Comparison of ENCODE assay signal across 7 cellular contexts in genomic region chr2:113584311-113585067, GRCh38. TPM values are rescaled to one million over a fixed set of nuclear protein-coding genes. Genes with fewer than 3 reads are reported as not detected.
DNase-seq lines count a peak whose midpoint lies in the region; ATAC-seq and TF ChIP-seq lines count a peak whose summit lies in the region.
"Not testable (repeated sequence)": the region's sequence is repeated elsewhere in the genome, so short reads cannot be mapped to it uniquely, and the experiment has no call there.

No MANE protein-coding gene starts in this region.

- WGBS in heart right ventricle, 2 donors: 3 to 4% methylated on average over 17 to 25 of the region's 47 CpGs

- H3K4me3 Mint-ChIP-seq in activated T-cell treated with anti-CD3 and anti-CD28 coated beads, Interleukin-2, amount 50 U/mL, for 24 hours: peak overlapping the region; percentile 80
- H3K4me3 Mint-ChIP-seq in chondrocyte (ENCODE audit: unreplicated experiment): peak overlapping the region; percentile 71

- H3K27ac Mint-ChIP-seq in activated T-cell treated with anti-CD3 and anti-CD28 coated beads, Interleukin-2, amount 50 U/mL, for 24 hours: peak overlapping the region; percentile 59
- not testable (repeated sequence) for H3K27ac Mint-ChIP-seq in chondrocyte (ENCODE audit: unreplicated experiment)

- H3K36me3 ChIP-seq in OCI-LY3 (replicated peaks; ENCODE audit: low read depth, low read length); heart right ventricle; mucosa of stomach (ENCODE audit: control insufficient read depth, insufficient read depth, low read length); skeletal muscle satellite cell (ENCODE audit: insufficient read depth, low read length): not testable (repeated sequence)

- not testable (repeated sequence) for H3K27ac ChIP-seq in OCI-LY3 (ENCODE audit: low read length)
- H3K27ac ChIP-seq in heart right ventricle: peak overlapping the region; percentile 72 to 93 (median 86)

- not testable (repeated sequence) for H3K79me2 ChIP-seq in OCI-LY3 (ENCODE audit: low read length)

- H3K4me3 ChIP-seq in GM12865 (ENCODE audit: low read depth, low read length): peak overlapping the region; percentile 68
- H3K4me3 ChIP-seq in OCI-LY3 (ENCODE audit: low read length): peak overlapping the region; percentile 75
- peak overlapping the region; percentile 53 to 91 (median 72) for H3K4me3 ChIP-seq in heart right ventricle
- peak overlapping the region; percentile 7 for H3K4me3 ChIP-seq in mucosa of stomach (ENCODE audit: low read length)
- peak overlapping the region; percentile 68 for H3K4me3 ChIP-seq in skeletal muscle satellite cell (ENCODE audit: low read length)

- ATAC-seq in heart right ventricle: not testable (repeated sequence)

- not testable (repeated sequence) for DNase-seq in GM12865 (ENCODE audit: low read depth); activated T-cell treated with anti-CD3 and anti-CD28 coated beads, Interleukin-2, amount 50 U/mL, for 24 hours; chondrocyte (ENCODE audit: low spot score); heart right ventricle

- intact Hi-C loops in heart right ventricle (cut with DNase I): not testable (repeated sequence)

- H3K4me2 ChIP-seq in OCI-LY3 (ENCODE audit: low read length): peak overlapping the region; percentile 79
- peak overlapping the region; percentile 79 for H3K4me2 ChIP-seq in skeletal muscle satellite cell (ENCODE audit: low read length)

- not testable (repeated sequence) for H3K36me3 Mint-ChIP-seq in activated T-cell treated with anti-CD3 and anti-CD28 coated beads, Interleukin-2, amount 50 U/mL, for 24 hours (ENCODE audit: low read depth); chondrocyte (ENCODE audit: low read depth)

- H3K4me1 Mint-ChIP-seq in activated T-cell treated with anti-CD3 and anti-CD28 coated beads, Interleukin-2, amount 50 U/mL, for 24 hours (ENCODE audit: low read depth): peaks cover 23% of the 10 kb centered on the region
- H3K4me1 Mint-ChIP-seq in chondrocyte (ENCODE audit: low read depth): peaks cover 11% of the 10 kb centered on the region

- TF ChIP-seq CTCF in GM12865 (IDR thresholded peaks at IDR 0.05; ENCODE audit: insufficient read depth, low read depth, low read length, missing control alignments); OCI-LY3 (IDR thresholded peaks at IDR 0.05; ENCODE audit: low read depth, low read length); chondrocyte (IDR thresholded peaks at IDR 0.05); heart right ventricle (IDR thresholded peaks at IDR 0.05): not testable (repeated sequence)

- H3K9me3 Mint-ChIP-seq in activated T-cell treated with anti-CD3 and anti-CD28 coated beads, Interleukin-2, amount 50 U/mL, for 24 hours; chondrocyte (ENCODE audit: low read depth): not testable (repeated sequence)

- not testable (repeated sequence) for H3K9me3 ChIP-seq in OCI-LY3 (ENCODE audit: insufficient read depth, low read length); heart right ventricle; mucosa of stomach (ENCODE audit: control insufficient read depth, low read length); skeletal muscle satellite cell (replicated peaks; ENCODE audit: low read length)

- not testable (repeated sequence) for H3K27me3 ChIP-seq in OCI-LY3 (ENCODE audit: low read depth, low read length); heart right ventricle; mucosa of stomach (ENCODE audit: control insufficient read depth, insufficient read depth, low read length); skeletal muscle satellite cell (ENCODE audit: control insufficient read depth, insufficient read depth, low read length)

- H3K27me3 Mint-ChIP-seq in activated T-cell treated with anti-CD3 and anti-CD28 coated beads, Interleukin-2, amount 50 U/mL, for 24 hours; chondrocyte (ENCODE audit: low read depth): not testable (repeated sequence)

- not testable (repeated sequence) for H2AFZ ChIP-seq in OCI-LY3 (ENCODE audit: low read depth, low read length)

- not testable (repeated sequence) for H3K4me1 ChIP-seq in OCI-LY3 (ENCODE audit: low read length); mucosa of stomach (ENCODE audit: control insufficient read depth, insufficient read depth, low read length); skeletal muscle satellite cell (ENCODE audit: control insufficient read depth, insufficient read depth, low read length)
- peaks cover 3 to 35% (median 11%) of the 10 kb centered on the region in 9 donors for H3K4me1 ChIP-seq in heart right ventricle

- H3K9ac ChIP-seq in OCI-LY3 (ENCODE audit: low read length) (peak overlapping the region; percentile 64), mucosa of stomach (ENCODE audit: low read length) (peak overlapping the region; percentile 79), skeletal muscle satellite cell (ENCODE audit: low read depth, low read length) (peak overlapping the region; percentile 86)

- H4K20me1 ChIP-seq in OCI-LY3 (ENCODE audit: insufficient read depth, low read length): not testable (repeated sequence)

RNA-seq across cellular contexts. Expression of gene RABL2A, which starts 42.6 kb away (rescaled TPM):
- total RNA-seq in chondrocyte: 11.1 to 23.5 TPM (median 12.2 TPM) in 3 replicates
- 10 to 100 TPM in 1 of 10 donors, 1 to 10 TPM in 9; 5.2 to 10.2 (median 7.3) TPM for total RNA-seq in heart right ventricle
- 10 to 100 TPM in 1 of 2 donors, 1 to 10 TPM in 1; 3.5 to 14.9 TPM for polyA plus RNA-seq in heart right ventricle
- total RNA-seq in skeletal muscle satellite cell (2012; rRNA removed): 4.4 and 9.4 TPM in 2 replicates

Comparison
In these comparisons a context has a peak if more than half of its experiments do, and no peak if none do; other contexts are left out.
1. H3K4me3 ChIP-seq: peak in every context shown above with its lines; median percentile 75 in OCI-LY3; 72 in heart right ventricle; 68 in GM12865; 68 in skeletal muscle satellite cell; 7 in mucosa of stomach.